11 cellular contexts compared by ENCODE assay signal in the genomic region with DNA sequence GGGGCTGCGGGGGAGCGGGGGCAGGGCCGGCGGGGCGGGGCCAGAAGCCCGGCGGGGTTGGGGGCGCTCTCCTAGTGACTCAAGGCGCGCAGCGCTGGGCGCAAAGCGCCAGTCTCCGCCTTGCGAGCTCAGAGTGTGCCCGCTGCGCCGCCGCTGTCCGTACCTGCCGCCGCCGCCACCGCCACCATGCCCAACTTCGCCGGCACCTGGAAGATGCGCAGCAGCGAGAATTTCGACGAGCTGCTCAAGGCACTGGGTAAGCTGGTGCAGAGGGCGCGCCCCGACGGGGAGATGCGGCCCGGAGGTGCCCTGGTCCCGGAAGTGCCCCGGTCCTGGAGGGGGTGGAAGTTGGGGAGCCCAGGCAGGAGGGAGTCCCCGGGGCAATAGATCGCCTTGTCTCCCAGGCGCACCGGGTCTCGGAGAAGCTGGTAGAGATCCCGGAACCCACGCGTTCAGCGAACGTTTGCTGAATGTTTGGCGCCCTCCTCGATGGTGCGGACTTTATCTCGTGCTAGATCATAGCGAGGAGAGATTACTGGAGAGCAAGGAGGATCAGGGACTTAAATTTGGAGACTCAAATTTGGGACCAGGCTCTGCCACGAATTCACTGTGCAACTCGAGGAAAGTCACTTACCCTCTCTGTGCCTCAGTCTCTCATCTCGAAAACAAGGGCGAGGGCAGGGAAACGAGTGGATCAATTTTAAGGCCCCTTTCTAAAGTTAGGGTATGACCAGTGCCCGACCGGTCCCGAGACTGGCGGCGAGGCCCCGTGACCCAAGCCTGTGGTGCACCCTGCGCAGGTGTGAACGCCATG. TPM values are rescaled to one million over a fixed set of nuclear protein-coding genes. Genes with fewer than 3 reads are reported as not detected.
DNase-seq lines count a peak whose midpoint lies in the region; ATAC-seq and TF ChIP-seq lines count a peak whose summit lies in the region.
"Had no signal": no experiment of that assay in that cellular context is flagged by ENCODE, and none has a peak within 500 bp of the region (broad histone marks: within the 10 kb centered on the region; RNA-seq: fewer than 3 reads in every experiment).

A gene (plus strand): TSS at position 111 of the 814 bp plus-strand sequence. CDS start 76 bp downstream, at position 187.

- H3K9me2 ChIP-seq in SK-N-SH: no peaks in the 10 kb centered on the region

- WGBS in SK-N-SH (ENCODE audit: low lambda C conversion rate): 21% methylated on average over 16 of the region's 66 CpGs

- H3K4me2 ChIP-seq in SK-N-SH: no peak within 1 kb of the TSS; the same call in 1 of the 2 replicates

- H3K36me3 ChIP-seq in cardiac muscle cell (no peaks in the 10 kb centered on the region), SK-N-SH (replicated peaks in 1 of 2; ENCODE audit: control insufficient read depth in 1 of 2, insufficient read depth in 2 of 2, low read length in 1 of 2) (no peaks in the 10 kb centered on the region)
- H3K36me3 ChIP-seq: right atrium auricular region had no signal

- POLR2A ChIA-PET in SK-N-SH (lab: Yijun Ruan, JAX): interaction anchor here (0.6 kb wide), 1 partner anchor 97 kb away, joined by 3 read pairs; no protein-coding TSS in a partner anchor

- no peak within 1 kb of the TSS for H3K9ac ChIP-seq in SK-N-SH

- no peak for TF ChIP-seq EP300 in SK-N-SH (IDR thresholded peaks at IDR 0.05; ENCODE audit: borderline replicate concordance in 1 of 2, low read depth in 1 of 2, low read length in 1 of 2)

- H3K4me3 ChIP-seq in cardiac muscle cell: peak within 1 kb of the TSS; percentile 31
- peak within 1 kb of the TSS in 1 of 2 experiments; percentile 45; a peak in 2 of 4 replicates for H3K4me3 ChIP-seq in SK-N-SH (ENCODE audit: low read depth in 2 of 2, low read length in 1 of 2)
- H3K4me3 ChIP-seq: right atrium auricular region had no signal

- H3K27me3 ChIP-seq in cardiac muscle cell (peaks cover 61% of the 10 kb centered on the region), SK-N-SH (ENCODE audit: insufficient read depth) (peaks cover 25% of the 10 kb centered on the region; the same call in 1 of the 2 replicates)

- TF ChIP-seq CTCF in cardiac muscle cell (IDR thresholded peaks at IDR 0.05; ENCODE audit: low read depth, low read length) (no peak), SK-N-SH (IDR thresholded peaks at IDR 0.05) (no peak)

- no peaks in the 10 kb centered on the region for H3F3A ChIP-seq in SK-N-SH (replicated peaks; ENCODE audit: insufficient read depth)

- intact Hi-C loops in left cardiac atrium (cut with DNase I): no loop called here

- H3K27ac ChIP-seq in cardiac muscle cell: no peak within 1 kb of the TSS
- no peak within 1 kb of the TSS; a peak in 1 of 4 replicates for H3K27ac ChIP-seq in SK-N-SH (ENCODE audit: low read depth in 2 of 2, low read length in 1 of 2)
- H3K27ac ChIP-seq in temporal lobe (ENCODE audit: low read depth, low read length): no peak within 1 kb of the TSS
- H3K27ac ChIP-seq: right atrium auricular region had no signal

- ATAC-seq in left cardiac atrium (no peak), HG03097 (IDR thresholded peaks at IDR 0.05; ENCODE audit: low FRiP score, unreplicated experiment) (no peak)

- H3K79me2 ChIP-seq in SK-N-SH (ENCODE audit: insufficient read depth): no peaks in the 10 kb centered on the region

- no peak within 1 kb of the TSS for H2AFZ ChIP-seq in SK-N-SH (ENCODE audit: low read depth)

- H3K9me3 ChIP-seq in cardiac muscle cell (ENCODE audit: low read depth) (no peaks in the 10 kb centered on the region), SK-N-SH (no peaks in the 10 kb centered on the region)
- H3K9me3 ChIP-seq: right atrium auricular region had no signal

- TF ChIP-seq RAD21 in SK-N-SH (IDR thresholded peaks at IDR 0.05; ENCODE audit: low read length): no peak

- CTCF ChIA-PET in SK-N-SH (lab: Yijun Ruan, JAX): interaction anchor here (0.7 to 3.1 kb wide), 4 partner anchors 13 to 82 kb away, joined by 3 to 9 read pairs (median 4); no protein-coding TSS in a partner anchor

- H3K4me1 ChIP-seq in cardiac muscle cell (ENCODE audit: low read depth): peaks cover 7% of the 10 kb centered on the region
- peaks cover 0 to 9% of the 10 kb centered on the region in 2 experiments; a peak in 1 of 4 replicates for H3K4me1 ChIP-seq in SK-N-SH (ENCODE audit: control insufficient read depth in 1 of 2, insufficient read depth in 2 of 2, low read depth in 1 of 2, low read length in 1 of 2)

- no peaks in the 10 kb centered on the region for H4K20me1 ChIP-seq in SK-N-SH (ENCODE audit: insufficient read depth)

- DNase-seq in cardiac muscle cell (ENCODE audit: low read depth in 1 of 2, low spot score in 1 of 2): peak in 1 of 2 donors; percentile 59
- DNase-seq in left cardiac atrium: no peak
- peak; percentile 80 for DNase-seq in SK-N-SH
- peak; percentile 83 for DNase-seq in iPS-NIHi11 (ENCODE audit: low spot score)
- DNase-seq in NAMALWA (ENCODE audit: low spot score): no peak
- DNase-seq in pons (ENCODE audit: low spot score): no peak
- DNase-seq: activated naive CD4-positive, alpha-beta T cell treated with Interleukin-2 at 50 U/mL for 16 hours; CD4-positive, alpha-beta memory T cell had no signal

TF ChIP-seq in SK-N-SH, 30 proteins besides CTCF, POLR2A, EP300 and RAD21:
- TF ChIP-seq MXI1 (IDR thresholded peaks at IDR 0.05; ENCODE audit: low read depth, low read length) (no peak), YY1 (IDR thresholded peaks at IDR 0.05; ENCODE audit: low read depth) (no peak)
- TF ChIP-seq, protein P1, sequence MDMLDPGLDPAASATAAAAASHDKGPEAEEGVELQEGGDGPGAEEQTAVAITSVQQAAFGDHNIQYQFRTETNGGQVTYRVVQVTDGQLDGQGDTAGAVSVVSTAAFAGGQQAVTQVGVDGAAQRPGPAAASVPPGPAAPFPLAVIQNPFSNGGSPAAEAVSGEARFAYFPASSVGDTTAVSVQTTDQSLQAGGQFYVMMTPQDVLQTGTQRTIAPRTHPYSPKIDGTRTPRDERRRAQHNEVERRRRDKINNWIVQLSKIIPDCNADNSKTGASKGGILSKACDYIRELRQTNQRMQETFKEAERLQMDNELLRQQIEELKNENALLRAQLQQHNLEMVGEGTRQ (IDR thresholded peaks at IDR 0.05; ENCODE audit: borderline replicate concordance, low read depth, low read length): no peak
- TF ChIP-seq, protein P2, sequence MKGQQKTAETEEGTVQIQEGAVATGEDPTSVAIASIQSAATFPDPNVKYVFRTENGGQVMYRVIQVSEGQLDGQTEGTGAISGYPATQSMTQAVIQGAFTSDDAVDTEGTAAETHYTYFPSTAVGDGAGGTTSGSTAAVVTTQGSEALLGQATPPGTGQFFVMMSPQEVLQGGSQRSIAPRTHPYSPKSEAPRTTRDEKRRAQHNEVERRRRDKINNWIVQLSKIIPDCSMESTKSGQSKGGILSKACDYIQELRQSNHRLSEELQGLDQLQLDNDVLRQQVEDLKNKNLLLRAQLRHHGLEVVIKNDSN (IDR thresholded peaks at IDR 0.05; ENCODE audit: borderline replicate concordance, low read depth): no peak

RNA-seq across cellular contexts. Expression of the gene that starts here (rescaled TPM):
- total RNA-seq in cardiac muscle cell: 12.8 and 28.2 TPM in 2 replicates
- polyA plus RNA-seq in cardiac muscle cell: 8.7 and 22.9 TPM in 2 replicates
- not detected for total RNA-seq in left cardiac atrium
- polyA plus RNA-seq in SK-N-SH (2012; rRNA removed): 1.0 and 1.6 TPM in 2 replicates
- 1.4 and 2.1 TPM in 2 replicates for polyA plus RNA-seq in SK-N-SH (2012; cell fraction: cytosol; rRNA removed)
- 0.38 and 0.54 TPM in 2 replicates for polyA plus RNA-seq in SK-N-SH (2012; cell fraction: nucleus; rRNA removed)
- 16.5 TPM for total RNA-seq in temporal lobe
- total RNA-seq: CD4-positive, alpha-beta memory T cell; right atrium auricular region had no signal
- polyA plus RNA-seq: CD4-positive, alpha-beta memory T cell had no signal

Comparison
In these comparisons a context has a peak if more than half of its experiments do, and no peak if none do; other contexts are left out.
1. RNA of the gene that starts here (total RNA-seq): 12.8 to 28.2 TPM in cardiac muscle cell and 16.5 TPM in temporal lobe (single experiment); not detected in left cardiac atrium; every median in the first group is over 10 times any median in the second.
2. DNase-seq: peak in SK-N-SH (single experiment) and iPS-NIHi11 (single experiment); none in left cardiac atrium (single experiment), NAMALWA (single experiment) and pons (single experiment).